Comparison of ENCODE assay signal across 14 cellular contexts in the genomic region with DNA sequence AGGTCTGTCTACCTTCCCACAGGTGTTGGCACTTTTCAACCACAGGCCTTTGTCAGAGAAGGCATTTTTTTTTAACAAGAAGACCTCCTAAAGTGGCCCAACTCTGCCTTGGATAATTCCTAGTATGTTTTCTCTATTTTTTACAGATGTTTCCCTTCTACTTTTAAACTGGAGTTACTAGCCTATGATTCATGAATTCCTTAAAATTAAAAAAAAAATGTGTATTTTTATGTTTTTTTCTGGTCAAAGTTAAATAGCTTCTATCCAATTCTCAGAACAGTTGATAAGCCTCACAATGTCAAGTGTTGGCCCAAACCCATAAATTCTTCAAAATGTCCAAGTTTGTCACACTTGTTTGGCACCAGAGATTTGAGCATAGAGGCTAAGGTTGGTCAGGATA.
A peak's percentile ranks its signal among the peaks of the same experiment; 100 is the strongest.
DNase-seq lines count a peak whose midpoint lies in the region; ATAC-seq, FAIRE-seq and TF ChIP-seq lines count a peak whose summit lies in the region.
"Had no signal": no experiment of that assay in that cellular context is flagged by ENCODE, and none has a peak within 500 bp of the region (broad histone marks: within the 10 kb centered on the region; RNA-seq: fewer than 3 reads in every experiment).

No MANE protein-coding gene starts in this region.

- H3K27ac ChIP-seq in lower lobe of right lung (peak overlapping the region; percentile 61), stomach (peak overlapping the region in 4 of 5 donors; percentile 45 to 76 (median 64))

- FAIRE-seq in urothelium cell line (lab: Jason Lieb, UNC), result no peak
- FAIRE-seq: colon, islet of Langerhans, TTC549 had no signal

- H3K4me3 ChIP-seq in lower lobe of right lung (no peak overlapping the region), stomach (no peak overlapping the region)

- H3K27me3 ChIP-seq in lower lobe of right lung (ENCODE audit: low read depth), result no peaks in the 10 kb centered on the region
- no peaks in the 10 kb centered on the region for H3K27me3 ChIP-seq in stomach

- no peaks in the 10 kb centered on the region for H3K9me3 ChIP-seq in lower lobe of right lung
- H3K9me3 ChIP-seq in stomach, result no peaks in the 10 kb centered on the region

- no peak for TF ChIP-seq POLR2A in stomach (IDR thresholded peaks at IDR 0.05)

- ATAC-seq in lower lobe of right lung, result no peak
- ATAC-seq in HG02884 (IDR thresholded peaks at IDR 0.05; ENCODE audit: unreplicated experiment), result no peak
- ATAC-seq in HG03045 (IDR thresholded peaks at IDR 0.05; ENCODE audit: unreplicated experiment), result no peak

- no peak for TF ChIP-seq EP300 in stomach (IDR thresholded peaks at IDR 0.05)

- intact Hi-C loops in lower lobe of right lung (cut with DNase I), result no loop called here
- intact Hi-C loops in stomach (cut with DNase I; ENCODE audit: low total_unique reads), result no loop called here
- intact Hi-C loops in posterior cingulate gyrus (cut with DNase I), result no loop called here

- DNase-seq in EL (peak; percentile 32), dedifferentiated amniotic fluid mesenchymal stem cell (ENCODE audit: extremely low spot score) (peak; percentile 62), lower lobe of right lung (no peak), stomach (no peak), posterior cingulate gyrus (no peak), urothelium cell line (ENCODE audit: low spot score) (no peak)
- DNase-seq: DMS79 treated with DMSO at 0.1 percent for 48 hours, NCI-H187, SIG-M5 had no signal

- H3K4me1 ChIP-seq in lower lobe of right lung (peaks cover 4% of the 10 kb centered on the region), stomach (peaks cover 0 to 12% (median 3%) of the 10 kb centered on the region in 4 donors)

- TF ChIP-seq CTCF in lower lobe of right lung (IDR thresholded peaks at IDR 0.05) (no peak), stomach (IDR thresholded peaks at IDR 0.05) (no peak)

- H3K36me3 ChIP-seq in lower lobe of right lung, result no peaks in the 10 kb centered on the region
- H3K36me3 ChIP-seq in stomach, result peaks cover 0 to 4% (median 0%) of the 10 kb centered on the region in 4 donors

Comparison
In these comparisons a context has a peak if more than half of its experiments do, and no peak if none do; other contexts are left out.
1. DNase-seq: peak in EL (single experiment) and dedifferentiated amniotic fluid mesenchymal stem cell (single experiment); none in lower lobe of right lung (single experiment), stomach (single experiment), posterior cingulate gyrus (0 of 10) and urothelium cell line (single experiment).